1 cellular context compared by ENCODE assay signal in the genomic region with DNA sequence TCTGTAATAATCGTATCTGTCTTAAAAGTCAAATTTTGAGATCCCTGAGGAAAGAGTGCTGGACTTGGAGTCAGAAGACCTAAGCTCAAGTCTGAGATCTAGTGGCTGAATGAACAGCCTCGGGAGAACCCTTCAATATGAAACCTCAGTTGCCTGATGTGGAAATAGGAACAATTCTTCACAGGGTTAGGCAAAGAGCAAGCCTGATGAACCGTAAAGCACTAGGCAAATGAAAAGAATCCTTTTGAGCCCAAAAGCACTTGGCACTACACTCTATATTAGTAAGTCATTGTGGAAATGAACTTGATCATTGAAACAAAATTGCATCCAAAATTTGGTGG.
TF ChIP-seq lines count a peak whose summit lies in the region.

No MANE protein-coding gene starts in this region.

TF ChIP-seq in HepG2, 621 proteins besides CTCF, POLR2A, EP300 and RAD21:
- TF ChIP-seq RBM22 (optimal IDR thresholded peaks at IDR 0.05; ENCODE audit: low read length) = peak; percentile 62
- TF ChIP-seq ZNF598 (CRISPR knock-in tag; IDR thresholded peaks at IDR 0.05; ENCODE audit: borderline replicate concordance) = no peak
TF ChIP-seq in HepG2: peak in this region for 1.
